ENCODE assay signal across 17 cellular contexts in genomic region chr3:157310329-157311065, GRCh38.
DNase-seq lines count a peak whose midpoint lies in the region; ATAC-seq, FAIRE-seq and TF ChIP-seq lines count a peak whose summit lies in the region.
"Had no signal": no experiment of that assay in that cellular context is flagged by ENCODE, and none has a peak within 500 bp of the region (broad histone marks: within the 10 kb centered on the region; RNA-seq: fewer than 3 reads in every experiment).

No MANE protein-coding gene starts in this region.

- H4K91ac ChIP-seq in H1 (replicated peaks; ENCODE audit: insufficient read length, low read length): no peak overlapping the region

- intact Hi-C loops in sciatic nerve (cut with DNase I): no loop called here

- POLR2A ChIA-PET in H1 (lab: Charles Lee; ENCODE audit: partially characterized antibody): no interaction called here

- no peak overlapping the region for H3K9ac ChIP-seq in GM23248
- H3K9ac ChIP-seq in H1 (replicated peaks in 1 of 4; ENCODE audit: extremely low read depth in 1 of 4, low read depth in 3 of 4, low read length in 3 of 4): no peak overlapping the region

- H2BK12ac ChIP-seq in H1 (ENCODE audit: low read depth, low read length): no peak overlapping the region

- H2AFZ ChIP-seq in GM23248: no peak overlapping the region
- H2AFZ ChIP-seq in H1 (ENCODE audit: low read length): 0 out of 2 replicates have a peak overlapping the region, but pooled peaks have one; percentile 50

- TF ChIP-seq POLR2A in H1 (IDR thresholded peaks at IDR 0.05; ENCODE audit: control extremely low read depth in 1 of 2, low read depth in 2 of 2, low read length in 2 of 2): no peak

- in situ Hi-C loops in GM23248 (cut with MboI): no loop called here

- FAIRE-seq in HTR-8/SVneo (lab: Jason Lieb, UNC) (peak; percentile 72), H1 (lab: Jason Lieb, UNC) (no peak)
- FAIRE-seq: astrocyte had no signal

- no peak overlapping the region for H4K5ac ChIP-seq in H1 (ENCODE audit: insufficient read length, low read depth, low read length)

- no peak overlapping the region for H3K23ac ChIP-seq in H1 (ENCODE audit: insufficient read length)

- no peak overlapping the region for H4K8ac ChIP-seq in H1 (ENCODE audit: extremely low read depth, insufficient read depth, low read length)

- H4K20me1 ChIP-seq in GM23248 (ENCODE audit: insufficient read depth) (no peaks in the 10 kb centered on the region), H1 (replicated peaks in 1 of 2; ENCODE audit: control insufficient read depth in 1 of 2, insufficient read depth in 2 of 2, low read length in 2 of 2) (no peaks in the 10 kb centered on the region)

- no peak overlapping the region for H2BK120ac ChIP-seq in H1 (replicated peaks; ENCODE audit: low read depth, low read length)

- H3K23me2 ChIP-seq in H1 (ENCODE audit: low read depth, low read length): no peaks in the 10 kb centered on the region

- H3K4me2 ChIP-seq in GM23248 (ENCODE audit: unreplicated experiment): no peak overlapping the region
- H3K4me2 ChIP-seq in H1 (ENCODE audit: insufficient read depth in 1 of 2, low read depth in 2 of 2, low read length in 2 of 2): no peak overlapping the region

- ATAC-seq in GM18858 (IDR thresholded peaks at IDR 0.05; ENCODE audit: unreplicated experiment) (peak; percentile 43), HG03565 (IDR thresholded peaks at IDR 0.05; ENCODE audit: unreplicated experiment) (no peak), sciatic nerve (no peak)
- ATAC-seq: activated CD8-positive, alpha-beta T cell treated with anti-CD3 and anti-CD28 coated beads for 36 hours had no signal

- no peak overlapping the region for H2BK20ac ChIP-seq in H1 (ENCODE audit: low read length)

- H2BK5ac ChIP-seq in H1 (ENCODE audit: low read depth, low read length): no peak overlapping the region

- no peaks in the 10 kb centered on the region for H3K79me1 ChIP-seq in H1 (ENCODE audit: low read depth, low read length)

- CTCF ChIA-PET in H1 (lab: Charles Lee; ENCODE audit: partially characterized antibody): interaction anchor here (0.6 kb wide), 1 partner anchor 44 kb away, joined by 4 read pairs; no protein-coding TSS in a partner anchor

- peaks cover 22% of the 10 kb centered on the region for H3F3A ChIP-seq in GM23248 (ENCODE audit: insufficient read depth)

- DNase-seq in GM23248 (no peak), HTR-8/SVneo (ENCODE audit: insufficient read length, low spot score) (peak; percentile 19), H1 (ENCODE audit: low read depth in 1 of 2, low spot score in 2 of 2) (no peak), GM19240 (ENCODE audit: insufficient read length, low spot score) (no peak), sciatic nerve (ENCODE audit: low spot score) (no peak), COLO668 (lab: John Stamatoyannopoulos, UW; ENCODE audit: unreplicated experiment) (no peak)
- DNase-seq: activated CD8-positive, alpha-beta T cell treated with anti-CD3 and anti-CD28 coated beads for 36 hours; C1 segment of cervical spinal cord; GDM1; KBM-7; mammary epithelial cell; NCI-H1694 treated with DMSO at 0.1 percent for 48 hours; SHP77 had no signal

- H3K27me3 ChIP-seq in GM23248 (replicated peaks; ENCODE audit: insufficient read depth) (no peaks in the 10 kb centered on the region), H1 (replicated peaks in 1 of 4; ENCODE audit: control insufficient read depth in 3 of 4, extremely low read depth in 1 of 4, insufficient read depth in 3 of 4, low read length in 3 of 4) (no peaks in the 10 kb centered on the region)

- H3K18ac ChIP-seq in H1 (ENCODE audit: extremely low read depth, low read length): no peak overlapping the region

- TF ChIP-seq CTCF in H1 (IDR thresholded peaks at IDR 0.05; ENCODE audit: control extremely low read depth in 1 of 3, insufficient read depth in 1 of 3, low read depth in 1 of 3, low read length in 3 of 3): no peak

- H3K56ac ChIP-seq in H1 (replicated peaks; ENCODE audit: insufficient read length, low read depth, low read length): no peak overlapping the region

- H2AK5ac ChIP-seq in H1 (ENCODE audit: low read depth, low read length): no peak overlapping the region

- TF ChIP-seq EP300 in H1 (IDR thresholded peaks at IDR 0.05; ENCODE audit: borderline replicate concordance in 1 of 2, low read depth in 2 of 2, low read length in 2 of 2): no peak

- peak overlapping the region; percentile 64 for H3K27ac ChIP-seq in GM23248
- H3K27ac ChIP-seq in H1 (ENCODE audit: low read depth, low read length): no peak overlapping the region
- H3K27ac ChIP-seq: skin epidermis had no signal

- no peak for TF ChIP-seq RAD21 in H1 (IDR thresholded peaks at IDR 0.05 in 1 of 2, conservative IDR thresholded peaks at IDR 0.05 in 1 of 2; ENCODE audit: low read depth in 2 of 2, low read length in 2 of 2)

- H2BK15ac ChIP-seq in H1 (ENCODE audit: low read length): no peak overlapping the region

- no peak overlapping the region for H3K4ac ChIP-seq in H1 (replicated peaks; ENCODE audit: insufficient read length, low read depth, low read length)

- no peaks in the 10 kb centered on the region for H3K79me2 ChIP-seq in GM23248 (ENCODE audit: insufficient read depth)
- no peaks in the 10 kb centered on the region for H3K79me2 ChIP-seq in H1 (ENCODE audit: control insufficient read depth in 1 of 2, insufficient read depth in 2 of 2, low read length in 2 of 2)

- H3K4me3 ChIP-seq in GM23248 (no peak overlapping the region), H1 (ENCODE audit: extremely low read depth in 1 of 4, insufficient read depth in 2 of 4, low read depth in 3 of 4, low read length in 4 of 4) (no peak overlapping the region)
- H3K4me3 ChIP-seq: skin epidermis had no signal

- H3K4me1 ChIP-seq in GM23248 (ENCODE audit: insufficient read depth) (peaks cover 19% of the 10 kb centered on the region), H1 (replicated peaks in 1 of 4; ENCODE audit: control insufficient read depth in 3 of 4, insufficient read depth in 4 of 4, low read length in 3 of 4) (no peaks in the 10 kb centered on the region)

- no peaks in the 10 kb centered on the region; the same call in 1 of the 2 replicates for H3K36me3 ChIP-seq in GM23248 (ENCODE audit: low read depth)
- no peaks in the 10 kb centered on the region for H3K36me3 ChIP-seq in H1 (ENCODE audit: control insufficient read depth in 2 of 4, insufficient read depth in 4 of 4, low read length in 3 of 4)

- 85 to 89% methylated on average over 6 of the region's 6 CpGs for WGBS in GM23248 (ENCODE audit: low coverage in 1 of 2, low lambda C conversion rate in 2 of 2, missing lambda C conversion rate in 2 of 2), 2 experiments
- 73% methylated on average over 6 of the region's 6 CpGs; no CpG with 5 or more reads in 1 of the 2 experiments for WGBS in H1 (ENCODE audit: extremely low coverage in 1 of 2, insufficient coverage in 1 of 2, insufficient read length in 1 of 2, insufficient replicate concordance in 2 of 2, low coverage in 1 of 2, low lambda C conversion rate in 2 of 2, missing lambda C conversion rate in 1 of 2), 2 experiments

- no peaks in the 10 kb centered on the region for H3K9me2 ChIP-seq in GM23248 (ENCODE audit: insufficient read depth)

- H3K9me3 ChIP-seq in GM23248 (ENCODE audit: low read depth): no peaks in the 10 kb centered on the region
- no peaks in the 10 kb centered on the region for H3K9me3 ChIP-seq in H1 (ENCODE audit: insufficient read depth in 2 of 2, low read depth in 1 of 2, low read length in 1 of 2)

- H3K14ac ChIP-seq in H1 (ENCODE audit: insufficient read length): no peak overlapping the region

TF ChIP-seq in H1, 55 proteins besides CTCF, POLR2A, EP300 and RAD21:
- TF ChIP-seq USF2 (IDR thresholded peaks at IDR 0.05; ENCODE audit: low read length): peak; percentile 52; the same call in 1 of the 2 replicates
- TF ChIP-seq POU5F1 (IDR thresholded peaks at IDR 0.05; ENCODE audit: low read depth, low read length): no peak
